ENCODE assay signal across 1 cellular context in the genomic region with DNA sequence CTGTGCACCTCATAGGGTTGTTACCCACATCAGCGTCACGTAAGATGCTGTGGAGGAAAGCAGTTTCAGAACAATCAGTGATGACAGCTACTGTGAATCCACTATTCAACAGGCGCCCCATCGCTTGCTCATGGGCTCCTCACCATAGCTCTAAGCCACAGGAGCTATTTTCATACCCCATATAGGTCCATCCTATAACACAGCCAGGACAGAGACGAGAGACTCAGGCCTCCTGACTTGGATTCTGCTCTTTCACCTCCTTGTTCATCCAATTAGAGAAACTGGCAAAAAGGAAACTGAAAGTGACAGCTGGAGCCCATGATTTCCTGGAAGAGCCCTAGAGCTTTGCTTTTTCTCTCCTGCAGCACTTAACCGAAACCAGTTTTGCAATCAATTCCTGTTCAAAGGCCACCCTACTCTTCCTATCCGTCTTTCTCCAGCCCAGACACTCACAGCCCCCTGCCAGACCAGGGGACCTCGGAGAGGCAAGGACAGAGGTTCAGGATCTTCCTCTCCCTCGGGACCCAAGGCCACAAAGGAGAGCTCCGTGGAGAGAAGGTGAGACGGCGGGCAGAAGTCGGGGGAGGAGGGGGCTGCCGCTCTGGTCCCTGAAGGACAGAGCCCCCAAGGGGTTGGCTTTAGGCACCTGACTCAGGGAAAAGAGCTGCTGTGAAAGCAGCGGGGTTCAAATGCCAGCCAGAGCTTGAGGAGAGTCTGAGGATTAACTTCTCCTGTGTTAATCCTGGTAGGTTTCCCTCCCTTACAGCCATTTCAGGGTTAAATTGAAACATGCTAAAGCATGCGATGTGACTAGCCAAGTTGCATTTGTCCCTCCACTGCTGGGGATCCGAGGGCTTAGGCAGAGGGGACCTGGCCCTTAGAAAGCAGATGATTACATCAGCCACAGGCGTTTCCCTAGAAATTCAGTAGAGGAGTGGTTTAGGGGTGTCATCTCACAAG.
TF ChIP-seq lines count a peak whose summit lies in the region.

A gene with protein sequence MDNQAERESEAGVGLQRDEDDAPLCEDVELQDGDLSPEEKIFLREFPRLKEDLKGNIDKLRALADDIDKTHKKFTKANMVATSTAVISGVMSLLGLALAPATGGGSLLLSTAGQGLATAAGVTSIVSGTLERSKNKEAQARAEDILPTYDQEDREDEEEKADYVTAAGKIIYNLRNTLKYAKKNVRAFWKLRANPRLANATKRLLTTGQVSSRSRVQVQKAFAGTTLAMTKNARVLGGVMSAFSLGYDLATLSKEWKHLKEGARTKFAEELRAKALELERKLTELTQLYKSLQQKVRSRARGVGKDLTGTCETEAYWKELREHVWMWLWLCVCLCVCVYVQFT (plus strand): TSS at position 381 of the 960 bp plus-strand sequence. CDS start 7,980 bp downstream, outside the sequence.

TF ChIP-seq in GM23338, 12 proteins besides CTCF, POLR2A, EP300 and RAD21 (continued from another document):
- TF ChIP-seq, protein P1, sequence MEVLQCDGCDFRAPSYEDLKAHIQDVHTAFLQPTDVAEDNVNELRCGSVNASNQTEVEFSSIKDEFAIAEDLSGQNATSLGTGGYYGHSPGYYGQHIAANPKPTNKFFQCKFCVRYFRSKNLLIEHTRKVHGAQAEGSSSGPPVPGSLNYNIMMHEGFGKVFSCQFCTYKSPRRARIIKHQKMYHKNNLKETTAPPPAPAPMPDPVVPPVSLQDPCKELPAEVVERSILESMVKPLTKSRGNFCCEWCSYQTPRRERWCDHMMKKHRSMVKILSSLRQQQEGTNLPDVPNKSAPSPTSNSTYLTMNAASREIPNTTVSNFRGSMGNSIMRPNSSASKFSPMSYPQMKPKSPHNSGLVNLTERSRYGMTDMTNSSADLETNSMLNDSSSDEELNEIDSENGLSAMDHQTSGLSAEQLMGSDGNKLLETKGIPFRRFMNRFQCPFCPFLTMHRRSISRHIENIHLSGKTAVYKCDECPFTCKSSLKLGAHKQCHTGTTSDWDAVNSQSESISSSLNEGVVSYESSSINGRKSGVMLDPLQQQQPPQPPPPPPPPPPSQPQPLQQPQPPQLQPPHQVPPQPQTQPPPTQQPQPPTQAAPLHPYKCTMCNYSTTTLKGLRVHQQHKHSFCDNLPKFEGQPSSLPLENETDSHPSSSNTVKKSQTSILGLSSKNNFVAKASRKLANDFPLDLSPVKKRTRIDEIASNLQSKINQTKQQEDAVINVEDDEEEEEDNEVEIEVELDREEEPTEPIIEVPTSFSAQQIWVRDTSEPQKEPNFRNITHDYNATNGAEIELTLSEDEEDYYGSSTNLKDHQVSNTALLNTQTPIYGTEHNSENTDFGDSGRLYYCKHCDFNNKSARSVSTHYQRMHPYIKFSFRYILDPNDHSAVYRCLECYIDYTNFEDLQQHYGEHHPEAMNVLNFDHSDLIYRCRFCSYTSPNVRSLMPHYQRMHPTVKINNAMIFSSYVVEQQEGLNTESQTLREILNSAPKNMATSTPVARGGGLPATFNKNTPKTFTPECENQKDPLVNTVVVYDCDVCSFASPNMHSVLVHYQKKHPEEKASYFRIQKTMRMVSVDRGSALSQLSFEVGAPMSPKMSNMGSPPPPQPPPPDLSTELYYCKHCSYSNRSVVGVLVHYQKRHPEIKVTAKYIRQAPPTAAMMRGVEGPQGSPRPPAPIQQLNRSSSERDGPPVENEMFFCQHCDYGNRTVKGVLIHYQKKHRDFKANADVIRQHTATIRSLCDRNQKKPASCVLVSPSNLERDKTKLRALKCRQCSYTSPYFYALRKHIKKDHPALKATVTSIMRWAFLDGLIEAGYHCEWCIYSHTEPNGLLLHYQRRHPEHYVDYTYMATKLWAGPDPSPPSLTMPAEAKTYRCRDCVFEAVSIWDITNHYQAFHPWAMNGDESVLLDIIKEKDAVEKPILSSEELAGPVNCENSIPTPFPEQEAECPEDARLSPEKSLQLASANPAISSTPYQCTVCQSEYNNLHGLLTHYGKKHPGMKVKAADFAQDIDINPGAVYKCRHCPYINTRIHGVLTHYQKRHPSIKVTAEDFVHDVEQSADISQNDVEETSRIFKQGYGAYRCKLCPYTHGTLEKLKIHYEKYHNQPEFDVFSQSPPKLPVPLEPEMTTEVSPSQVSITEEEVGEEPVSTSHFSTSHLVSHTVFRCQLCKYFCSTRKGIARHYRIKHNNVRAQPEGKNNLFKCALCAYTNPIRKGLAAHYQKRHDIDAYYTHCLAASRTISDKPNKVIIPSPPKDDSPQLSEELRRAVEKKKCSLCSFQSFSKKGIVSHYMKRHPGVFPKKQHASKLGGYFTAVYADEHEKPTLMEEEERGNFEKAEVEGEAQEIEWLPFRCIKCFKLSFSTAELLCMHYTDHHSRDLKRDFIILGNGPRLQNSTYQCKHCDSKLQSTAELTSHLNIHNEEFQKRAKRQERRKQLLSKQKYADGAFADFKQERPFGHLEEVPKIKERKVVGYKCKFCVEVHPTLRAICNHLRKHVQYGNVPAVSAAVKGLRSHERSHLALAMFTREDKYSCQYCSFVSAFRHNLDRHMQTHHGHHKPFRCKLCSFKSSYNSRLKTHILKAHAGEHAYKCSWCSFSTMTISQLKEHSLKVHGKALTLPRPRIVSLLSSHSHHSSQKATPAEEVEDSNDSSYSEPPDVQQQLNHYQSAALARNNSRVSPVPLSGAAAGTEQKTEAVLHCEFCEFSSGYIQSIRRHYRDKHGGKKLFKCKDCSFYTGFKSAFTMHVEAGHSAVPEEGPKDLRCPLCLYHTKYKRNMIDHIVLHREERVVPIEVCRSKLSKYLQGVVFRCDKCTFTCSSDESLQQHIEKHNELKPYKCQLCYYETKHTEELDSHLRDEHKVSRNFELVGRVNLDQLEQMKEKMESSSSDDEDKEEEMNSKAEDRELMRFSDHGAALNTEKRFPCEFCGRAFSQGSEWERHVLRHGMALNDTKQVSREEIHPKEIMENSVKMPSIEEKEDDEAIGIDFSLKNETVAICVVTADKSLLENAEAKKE (CRISPR knock-in tag; IDR thresholded peaks at IDR 0.05): no peak
- TF ChIP-seq EZH2phosphoT487 (IDR thresholded peaks at IDR 0.05; ENCODE audit: unreplicated experiment) (no peak), STAT1 (IDR thresholded peaks at IDR 0.05; ENCODE audit: unreplicated experiment) (no peak)
TF ChIP-seq in GM23338: peak in this region for 0.
